ENCODE assay signal across 23 cellular contexts in the genomic region with DNA sequence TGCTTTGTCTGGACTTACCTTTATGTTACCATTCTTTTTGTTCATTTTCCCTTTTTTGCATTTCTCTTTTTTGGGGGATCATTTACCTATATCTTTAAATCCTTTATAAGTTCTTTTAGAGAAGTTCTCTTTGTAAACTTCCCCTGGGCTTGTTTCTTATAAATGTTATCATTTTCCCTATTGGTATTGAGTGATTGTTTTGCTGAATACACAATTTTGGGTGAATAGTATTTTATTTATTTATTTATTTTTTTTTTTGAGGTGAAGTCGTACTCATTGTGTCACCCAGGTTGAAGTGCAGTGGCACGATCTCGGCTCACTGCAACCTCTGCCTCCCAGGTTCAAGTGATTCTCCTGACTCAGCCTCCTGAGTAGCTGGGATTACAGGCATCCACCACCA. TPM values are rescaled to one million over a fixed set of nuclear protein-coding genes. Genes with fewer than 3 reads are reported as not detected.
A peak's percentile ranks its signal among the peaks of the same experiment; 100 is the strongest.
DNase-seq lines count a peak whose midpoint lies in the region; ATAC-seq, FAIRE-seq and TF ChIP-seq lines count a peak whose summit lies in the region.
"Had no signal": no experiment of that assay in that cellular context is flagged by ENCODE, and none has a peak within 500 bp of the region (broad histone marks: within the 10 kb centered on the region; RNA-seq: fewer than 3 reads in every experiment).

No MANE protein-coding gene starts in this region.

- POLR2A ChIA-PET in A549 (lab: Yijun Ruan, JAX) = no interaction called here
- POLR2A ChIA-PET in HEK293T (lab: Yijun Ruan, JAX) = no interaction called here
- POLR2A ChIA-PET in SK-N-SH (lab: Yijun Ruan, JAX) = no interaction called here

- no peaks in the 10 kb centered on the region for H3K27me3 Mint-ChIP-seq in effector memory CD8-positive, alpha-beta T cell
- no peaks in the 10 kb centered on the region for H3K27me3 Mint-ChIP-seq in natural killer cell treated with Interleukin-12 subunit alpha and Interleukin-12 subunit beta and Interleukin-15 and Interleukin-18, amount 100 ng/mL, for 72 hours

- TF ChIP-seq EP300 in A549 (IDR thresholded peaks at IDR 0.05) = no peak
- TF ChIP-seq EP300 in SK-N-SH (IDR thresholded peaks at IDR 0.05; ENCODE audit: borderline replicate concordance in 1 of 2, low read depth in 1 of 2, low read length in 1 of 2) = no peak

- H3K36me3 ChIP-seq in Karpas-422 (ENCODE audit: insufficient read depth, low read length) (no peaks in the 10 kb centered on the region), SK-N-SH (replicated peaks in 1 of 2; ENCODE audit: control insufficient read depth in 1 of 2, insufficient read depth in 2 of 2, low read length in 1 of 2) (no peaks in the 10 kb centered on the region)

- no peak for ATAC-seq in A549
- ATAC-seq in effector memory CD8-positive, alpha-beta T cell (replicated peaks) = no peak
- no peak for ATAC-seq in natural killer cell treated with Interleukin-12 subunit alpha and Interleukin-12 subunit beta and Interleukin-15 and Interleukin-18, amount 100 ng/mL, for 72 hours
- ATAC-seq: GM23338 had no signal

- 0 out of 2 replicates have a peak, but pooled peaks cover 2% of the 10 kb centered on the region for H3K27me3 ChIP-seq in Karpas-422 (ENCODE audit: low read length)
- H3K27me3 ChIP-seq in SK-N-SH (ENCODE audit: insufficient read depth) = peaks cover 39% of the 10 kb centered on the region; the same call in 1 of the 2 replicates

- H3K9me2 ChIP-seq in Karpas-422 (replicated peaks; ENCODE audit: insufficient read depth, low read length) = no peaks in the 10 kb centered on the region
- H3K9me2 ChIP-seq in SK-N-SH = no peaks in the 10 kb centered on the region

- H3K9me3 ChIP-seq in A549 = peaks cover 20% of the 10 kb centered on the region
- H3K9me3 ChIP-seq in Karpas-422 (ENCODE audit: low read length) = no peaks in the 10 kb centered on the region
- peaks cover 6% of the 10 kb centered on the region; the same call in 1 of the 2 replicates for H3K9me3 ChIP-seq in SK-N-SH

- H3K4me2 ChIP-seq in A549 = no peak overlapping the region
- peak overlapping the region; percentile 45 for H3K4me2 ChIP-seq in Karpas-422 (ENCODE audit: low read depth, low read length, poor library complexity, severe bottlenecking)
- no peak overlapping the region for H3K4me2 ChIP-seq in SK-N-SH
- H3K4me2 ChIP-seq: GM23338 had no signal

- TF ChIP-seq POLR2A in A549 (IDR thresholded peaks at IDR 0.05; ENCODE audit: low read length) = no peak

- no peak for TF ChIP-seq CTCF in A549 (IDR thresholded peaks at IDR 0.05)
- no peak for TF ChIP-seq CTCF in foreskin fibroblast (IDR thresholded peaks at IDR 0.05; ENCODE audit: low read depth, low read length)
- TF ChIP-seq CTCF in SK-N-SH (IDR thresholded peaks at IDR 0.05) = no peak

- no peak overlapping the region for H3K4me3 Mint-ChIP-seq in effector memory CD8-positive, alpha-beta T cell
- no peak overlapping the region for H3K4me3 Mint-ChIP-seq in natural killer cell treated with Interleukin-12 subunit alpha and Interleukin-12 subunit beta and Interleukin-15 and Interleukin-18, amount 100 ng/mL, for 72 hours
- H3K4me3 Mint-ChIP-seq: CD4-positive, alpha-beta memory T cell; GM23338; H9 had no signal

- H3K36me3 Mint-ChIP-seq in effector memory CD8-positive, alpha-beta T cell (ENCODE audit: insufficient read depth) = peaks cover 41% of the 10 kb centered on the region
- peaks cover 10% of the 10 kb centered on the region for H3K36me3 Mint-ChIP-seq in natural killer cell treated with Interleukin-12 subunit alpha and Interleukin-12 subunit beta and Interleukin-15 and Interleukin-18, amount 100 ng/mL, for 72 hours

- no peaks in the 10 kb centered on the region for H4K20me1 ChIP-seq in Karpas-422 (ENCODE audit: insufficient read depth, low read depth, low read length)
- H4K20me1 ChIP-seq in SK-N-SH (ENCODE audit: insufficient read depth) = no peaks in the 10 kb centered on the region

- H3K4me1 Mint-ChIP-seq in effector memory CD8-positive, alpha-beta T cell (ENCODE audit: low read depth in 2 of 2) = peaks cover 8 to 20% of the 10 kb centered on the region in 2 donors
- H3K4me1 Mint-ChIP-seq in natural killer cell treated with Interleukin-12 subunit alpha and Interleukin-12 subunit beta and Interleukin-15 and Interleukin-18, amount 100 ng/mL, for 72 hours (ENCODE audit: low read depth in 2 of 2) = peaks cover 12 to 46% of the 10 kb centered on the region in 2 donors
- H3K4me1 Mint-ChIP-seq: GM23338 had no signal

- WGBS in A549 (ENCODE audit: missing lambda C conversion rate) = 37% methylated on average over 3 of the region's 3 CpGs
- WGBS in SK-N-SH (ENCODE audit: low lambda C conversion rate) = 37% methylated on average over 3 of the region's 3 CpGs

- peak overlapping the region; percentile 11 to 78 for H3K27ac Mint-ChIP-seq in effector memory CD8-positive, alpha-beta T cell
- peak overlapping the region; percentile 27 to 74 for H3K27ac Mint-ChIP-seq in natural killer cell treated with Interleukin-12 subunit alpha and Interleukin-12 subunit beta and Interleukin-15 and Interleukin-18, amount 100 ng/mL, for 72 hours
- H3K27ac Mint-ChIP-seq: GM23338, H9 had no signal

- CTCF ChIA-PET in A549 (lab: Yijun Ruan, JAX) = interaction anchor here (0.6 to 3.0 kb wide), 5 partner anchors 9 to 101 kb away, joined by 3 to 12 read pairs (median 4); a partner anchor contains a TSS
- CTCF ChIA-PET in HEK293T (lab: Yijun Ruan, JAX) = no interaction called here
- CTCF ChIA-PET in SK-N-SH (lab: Yijun Ruan, JAX) = interaction anchor here (1.6 to 5.6 kb wide), 3 partner anchors 8 to 38 kb away, joined by 5 to 30 read pairs (median 8); no protein-coding TSS in a partner anchor

- no peak for FAIRE-seq in A549 (lab: Jason Lieb, UNC)
- FAIRE-seq: A204.1, GM12892 had no signal

- TF ChIP-seq RAD21 in A549 (conservative IDR thresholded peaks at IDR 0.05 in 1 of 2, IDR thresholded peaks at IDR 0.05 in 1 of 2) = no peak
- no peak for TF ChIP-seq RAD21 in SK-N-SH (IDR thresholded peaks at IDR 0.05; ENCODE audit: low read length)

- no peaks in the 10 kb centered on the region for H3F3A ChIP-seq in SK-N-SH (replicated peaks; ENCODE audit: insufficient read depth)

- no peaks in the 10 kb centered on the region for H3K9me3 Mint-ChIP-seq in effector memory CD8-positive, alpha-beta T cell
- no peaks in the 10 kb centered on the region for H3K9me3 Mint-ChIP-seq in natural killer cell treated with Interleukin-12 subunit alpha and Interleukin-12 subunit beta and Interleukin-15 and Interleukin-18, amount 100 ng/mL, for 72 hours

- H3K4me1 ChIP-seq in A549 (no peaks in the 10 kb centered on the region), Karpas-422 (ENCODE audit: low read length) (peaks cover 28% of the 10 kb centered on the region), SK-N-SH (ENCODE audit: control insufficient read depth in 1 of 2, insufficient read depth in 2 of 2, low read depth in 1 of 2, low read length in 1 of 2) (no peaks in the 10 kb centered on the region)

- no peak overlapping the region for H3K9ac ChIP-seq in Karpas-422 (ENCODE audit: low read length)
- H3K9ac ChIP-seq in SK-N-SH = no peak overlapping the region

- H2AFZ ChIP-seq in Karpas-422 (ENCODE audit: low read length) (no peak overlapping the region), SK-N-SH (ENCODE audit: low read depth) (no peak overlapping the region)
- H2AFZ ChIP-seq: GM23338 had no signal

- H3K79me2 ChIP-seq in Karpas-422 (ENCODE audit: low read length) (no peaks in the 10 kb centered on the region), SK-N-SH (ENCODE audit: insufficient read depth) (no peaks in the 10 kb centered on the region)

- H3K4me3 ChIP-seq in A549 (no peak overlapping the region), Karpas-422 (ENCODE audit: low read length) (no peak overlapping the region), foreskin fibroblast (ENCODE audit: low read depth in 1 of 2, low read length in 2 of 2) (no peak overlapping the region), SK-N-SH (ENCODE audit: low read depth in 2 of 2, low read length in 1 of 2) (no peak overlapping the region)
- H3K4me3 ChIP-seq: GM23338 had no signal

- H3K27ac ChIP-seq in A549 (no peak overlapping the region), Karpas-422 (ENCODE audit: low read length) (no peak overlapping the region), SK-N-SH (ENCODE audit: low read depth in 2 of 2, low read length in 1 of 2) (no peak overlapping the region)
- H3K27ac ChIP-seq: 22Rv1 had no signal

- DNase-seq in A549 (ENCODE audit: low read depth in 1 of 2, low spot score in 1 of 2) (no peak), Karpas-422 (no peak), foreskin fibroblast (no peak), GDM1 (lab: John Stamatoyannopoulos, UW) (no peak), HEK293T (ENCODE audit: extremely low spot score) (no peak), SK-N-SH (no peak)
- DNase-seq in effector memory CD8-positive, alpha-beta T cell = no peak
- no peak for DNase-seq in natural killer cell treated with Interleukin-12 subunit alpha and Interleukin-12 subunit beta and Interleukin-15 and Interleukin-18, amount 100 ng/mL, for 72 hours (ENCODE audit: low spot score)
- DNase-seq: ACHN; AML-193; C1 segment of cervical spinal cord; Calu3; CD4-positive, alpha-beta memory T cell; COR-L47; DMS53; DMS79 treated with DMSO at 0.1 percent for 48 hours; H9 had no signal

RNA-seq across cellular contexts. Expression of a gene that starts 18.4 kb away (rescaled TPM):
- polyA plus RNA-seq in A549 (2011; rRNA removed) (0.03 TPM in 1 of 2 replicates, not detected in the other), A549 (2017; fragmentation: RNase III; extraction: RNeasy Plus Mini Kit Qiagen cat#74134 plus additional on column Dnase treatment) (0.04 TPM in 1 of 3 replicates, not detected in the others), SK-N-SH (2012; rRNA removed) (not detected in 2 replicates)
- polyA plus RNA-seq in A549 (2012; cell fraction: cytosol; rRNA removed) = 0.04 TPM in 1 of 2 replicates, not detected in the other
- polyA plus RNA-seq in A549 (2012; cell fraction: nucleus; rRNA removed) = 0.02 TPM in 1 of 2 replicates, not detected in the other
- not detected in 2 replicates for polyA minus RNA-seq in A549 (2011; rRNA and poly(A)+ RNA removed)
- total RNA-seq in Karpas-422 (2014; rRNA removed; shearing (Covaris generic); ENCODE audit: low replicate concordance) = not detected in 2 replicates
- 100 to 1,000 TPM; 234 to 437 TPM for total RNA-seq in natural killer cell treated with Interleukin-12 subunit alpha and Interleukin-12 subunit beta and Interleukin-15 and Interleukin-18, amount 100 ng/mL, for 72 hours
- polyA plus RNA-seq in SK-N-SH (2012; cell fraction: cytosol; rRNA removed) = not detected in 2 replicates
- not detected in 2 replicates for polyA plus RNA-seq in SK-N-SH (2012; cell fraction: nucleus; rRNA removed)
- total RNA-seq: Calu3, G401, GM23338, H9 had no signal
- polyA plus RNA-seq: BJ, GM23338 had no signal

RNA-seq across cellular contexts. Expression of a gene that starts 57.5 kb away (rescaled TPM):
- 3.3 and 3.4 TPM in 2 replicates for polyA plus RNA-seq in A549 (2011; rRNA removed)
- polyA plus RNA-seq in A549 (2012; cell fraction: cytosol; rRNA removed) = 5.8 and 8.3 TPM in 2 replicates
- polyA plus RNA-seq in A549 (2012; cell fraction: nucleus; rRNA removed) = 12.9 and 18.7 TPM in 2 replicates
- polyA plus RNA-seq in A549 (2017; fragmentation: RNase III; extraction: RNeasy Plus Mini Kit Qiagen cat#74134 plus additional on column Dnase treatment) = 7.1 to 9.5 TPM (median 9.3 TPM) in 3 replicates
- 3.0 and 3.7 TPM in 2 replicates for polyA minus RNA-seq in A549 (2011; rRNA and poly(A)+ RNA removed)
- 0.25 and 0.56 TPM in 2 replicates for total RNA-seq in Karpas-422 (2014; rRNA removed; shearing (Covaris generic); ENCODE audit: low replicate concordance)
- 10 to 100 TPM; 13.1 to 22.6 TPM for total RNA-seq in natural killer cell treated with Interleukin-12 subunit alpha and Interleukin-12 subunit beta and Interleukin-15 and Interleukin-18, amount 100 ng/mL, for 72 hours
- polyA plus RNA-seq in SK-N-SH (2012; rRNA removed) = 11.5 and 14.4 TPM in 2 replicates
- polyA plus RNA-seq in SK-N-SH (2012; cell fraction: cytosol; rRNA removed) = 7.3 and 10.0 TPM in 2 replicates
- polyA plus RNA-seq in SK-N-SH (2012; cell fraction: nucleus; rRNA removed) = 83.8 and 86.9 TPM in 2 replicates

Comparison
In these comparisons a context has a peak if more than half of its experiments do, and no peak if none do; other contexts are left out.
1. RNA of a gene that starts 18.4 kb away (total RNA-seq): 234 to 437 TPM in natural killer cell treated with Interleukin-12 subunit alpha and Interleukin-12 subunit beta and Interleukin-15 and Interleukin-18, amount 100 ng/mL, for 72 hours; not detected in Karpas-422; every median in the first group is over 100 times any median in the second.